Comparison of ENCODE assay signal across 8 cellular contexts in the genomic region with DNA sequence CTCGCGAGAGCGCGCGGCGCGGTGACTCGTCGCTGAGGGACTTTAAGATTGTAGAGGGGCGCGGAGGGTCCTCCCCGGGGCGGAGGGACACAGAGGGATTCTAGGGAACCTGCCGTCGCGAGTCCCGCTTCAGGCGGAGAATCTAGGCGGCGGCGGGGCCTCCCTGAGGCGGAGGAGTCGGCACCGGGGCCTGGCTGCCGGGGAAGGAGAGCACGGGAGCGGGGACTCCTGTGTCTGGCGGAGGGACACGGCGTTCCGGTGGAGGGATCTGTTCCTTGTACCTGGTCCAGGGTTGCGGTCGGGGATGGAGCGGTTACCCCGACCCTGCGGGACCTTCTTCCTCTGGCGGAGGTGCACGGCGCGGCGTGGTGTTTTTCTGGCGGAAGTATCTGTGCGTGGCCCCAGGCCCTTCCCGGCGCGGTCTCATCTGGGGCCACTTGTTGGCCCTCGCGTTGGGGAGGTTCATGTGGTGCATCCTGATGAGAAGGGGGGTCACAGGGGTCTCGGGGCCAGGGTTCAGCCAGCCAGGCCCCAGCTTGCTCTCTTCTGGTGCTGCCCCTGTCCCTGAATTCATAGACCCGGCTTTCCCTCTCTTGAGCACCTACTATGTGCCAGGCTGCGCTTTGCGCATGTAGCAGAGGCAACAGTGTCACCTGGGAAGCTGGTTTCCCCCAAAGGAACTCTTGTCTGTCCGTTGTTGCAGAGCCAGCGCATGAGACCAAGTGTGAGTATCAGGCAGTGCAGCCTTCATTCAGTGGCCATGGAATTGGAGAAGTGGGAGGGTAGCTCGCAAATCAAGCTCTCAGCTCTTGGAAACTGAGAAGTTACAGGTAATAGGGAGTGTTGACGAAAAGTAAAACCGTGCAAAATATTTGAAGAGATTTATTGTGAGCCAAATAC. TPM values are rescaled to one million over a fixed set of nuclear protein-coding genes. Genes with fewer than 3 reads are reported as not detected.
A peak's percentile ranks its signal among the peaks of the same experiment; 100 is the strongest.
DNase-seq lines count a peak whose midpoint lies in the region; ATAC-seq and TF ChIP-seq lines count a peak whose summit lies in the region.

No MANE protein-coding gene starts in this region.

- H3K36me3 ChIP-seq in BJ (ENCODE audit: control insufficient read depth, insufficient read depth, low read length): peaks cover 3% of the 10 kb centered on the region

- no peak for TF ChIP-seq POLR2A in lower leg skin (IDR thresholded peaks at IDR 0.05)

- H3K27me3 ChIP-seq in BJ (ENCODE audit: control insufficient read depth, insufficient read depth, low read length): no peaks in the 10 kb centered on the region

- DNase-seq in BJ (ENCODE audit: low read depth) (no peak), GM19238 (ENCODE audit: insufficient read length, low spot score) (peak; percentile 71), NCI-H510A treated with DMSO at 0.1 percent for 48 hours (lab: John Stamatoyannopoulos, UW) (peak; percentile 92), lower leg skin (ENCODE audit: low spot score in 2 of 2) (peak; percentile 56 to 96)
- peak; percentile 92 for DNase-seq in activated CD4-positive, alpha-beta T cell treated with anti-CD3 and anti-CD28 coated beads, Interleukin-2, amount 10 ng/mL, durations not matched to agents 24 days and 14 days
- peak; percentile 73 to 74 for DNase-seq in stimulated activated CD4-positive, alpha-beta T cell treated with anti-CD3 and anti-CD28 coated beads, Interleukin-4, amount 100 ng/mL, for 4 hours

- no peaks in the 10 kb centered on the region for H3K27me3 Mint-ChIP-seq in activated CD4-positive, alpha-beta T cell treated with anti-CD3 and anti-CD28 coated beads, Interleukin-2, amount 10 ng/mL, durations not matched to agents 24 days and 14 days
- H3K27me3 Mint-ChIP-seq in dendritic cell treated with granulocyte-macrophage colony-stimulating factor and Interleukin-4, amounts not matched to agents 40 ng/mL and 50 ng/mL, for 4 days: no peaks in the 10 kb centered on the region

- POLR2A ChIA-PET in BJ (lab: Charles Lee): no interaction called here

- H3K4me3 ChIP-seq in BJ (ENCODE audit: low read depth, low read length): peak overlapping the region; percentile 71
- peak overlapping the region; percentile 67 for H3K4me3 ChIP-seq in lower leg skin (ENCODE audit: low read depth, poor library complexity, severe bottlenecking)

- H3K4me3 Mint-ChIP-seq in activated CD4-positive, alpha-beta T cell treated with anti-CD3 and anti-CD28 coated beads, Interleukin-2, amount 10 ng/mL, durations not matched to agents 24 days and 14 days: peak overlapping the region; percentile 91
- H3K4me3 Mint-ChIP-seq in dendritic cell treated with granulocyte-macrophage colony-stimulating factor and Interleukin-4, amounts not matched to agents 40 ng/mL and 50 ng/mL, for 4 days: peak overlapping the region; percentile 90

- WGBS in lower leg skin, 2 donors: 5% methylated on average over 33 to 35 of the region's 57 CpGs

- H3K9me3 Mint-ChIP-seq in activated CD4-positive, alpha-beta T cell treated with anti-CD3 and anti-CD28 coated beads, Interleukin-2, amount 10 ng/mL, durations not matched to agents 24 days and 14 days: no peaks in the 10 kb centered on the region
- H3K9me3 Mint-ChIP-seq in dendritic cell treated with granulocyte-macrophage colony-stimulating factor and Interleukin-4, amounts not matched to agents 40 ng/mL and 50 ng/mL, for 4 days: no peaks in the 10 kb centered on the region

- H3K27ac Mint-ChIP-seq in activated CD4-positive, alpha-beta T cell treated with anti-CD3 and anti-CD28 coated beads, Interleukin-2, amount 10 ng/mL, durations not matched to agents 24 days and 14 days: peak overlapping the region; percentile 97
- peak overlapping the region; percentile 95 for H3K27ac Mint-ChIP-seq in dendritic cell treated with granulocyte-macrophage colony-stimulating factor and Interleukin-4, amounts not matched to agents 40 ng/mL and 50 ng/mL, for 4 days

- TF ChIP-seq CTCF in BJ (IDR thresholded peaks at IDR 0.05; ENCODE audit: insufficient read depth, low read depth, low read length) (no peak), lower leg skin (IDR thresholded peaks at IDR 0.05) (peak in 1 of 3 donors; percentile 46)

- peak; percentile 56 for ATAC-seq in HG03432 (IDR thresholded peaks at IDR 0.05; ENCODE audit: unreplicated experiment)

- intact Hi-C loops in activated CD4-positive, alpha-beta T cell treated with anti-CD3 and anti-CD28 coated beads, Interleukin-2, amount 10 ng/mL, durations not matched to agents 24 days and 14 days (cut with micrococcal nuclease): loop anchor here (1.0 to 10.0 kb wide), 3 partner anchors 25 to 193 kb away; partner anchors contain the start of gene LCMT1
- intact Hi-C loops in dendritic cell treated with granulocyte-macrophage colony-stimulating factor and Interleukin-4, amounts not matched to agents 40 ng/mL and 50 ng/mL, for 4 days (cut with micrococcal nuclease): no loop called here
- intact Hi-C loops in lower leg skin (cut with DNase I; ENCODE audit: low total_unique reads): no loop called here

- H3K36me3 Mint-ChIP-seq in activated CD4-positive, alpha-beta T cell treated with anti-CD3 and anti-CD28 coated beads, Interleukin-2, amount 10 ng/mL, durations not matched to agents 24 days and 14 days (ENCODE audit: low read depth): peaks cover 21% of the 10 kb centered on the region
- peaks cover 55% of the 10 kb centered on the region for H3K36me3 Mint-ChIP-seq in dendritic cell treated with granulocyte-macrophage colony-stimulating factor and Interleukin-4, amounts not matched to agents 40 ng/mL and 50 ng/mL, for 4 days (ENCODE audit: low read depth)

- peaks cover 44% of the 10 kb centered on the region for H3K4me1 Mint-ChIP-seq in activated CD4-positive, alpha-beta T cell treated with anti-CD3 and anti-CD28 coated beads, Interleukin-2, amount 10 ng/mL, durations not matched to agents 24 days and 14 days
- peaks cover 46% of the 10 kb centered on the region for H3K4me1 Mint-ChIP-seq in dendritic cell treated with granulocyte-macrophage colony-stimulating factor and Interleukin-4, amounts not matched to agents 40 ng/mL and 50 ng/mL, for 4 days (ENCODE audit: low read depth)

- CTCF ChIA-PET in BJ (lab: Yijun Ruan, JAX): no interaction called here

RNA-seq across cellular contexts. Expression of gene ZKSCAN2, which starts 0.6 kb away (rescaled TPM):
- 1.4 and 1.8 TPM in 2 replicates for polyA plus RNA-seq in BJ (2011; rRNA removed)
- 4.5 and 5.5 TPM in 2 replicates for polyA minus RNA-seq in BJ (2011; rRNA and poly(A)+ RNA removed)
- 6.3 and 6.8 TPM in 2 replicates for total RNA-seq in activated CD4-positive, alpha-beta T cell treated with anti-CD3 and anti-CD28 coated beads, Interleukin-2, amount 10 ng/mL, durations not matched to agents 24 days and 14 days
- total RNA-seq in lower leg skin: 1 to 10 TPM in 3 of 4 donors, under 1 TPM in 1; 0.76 to 2.4 (median 1.6) TPM

RNA-seq across cellular contexts. Expression of gene AQP8, which starts 41.5 kb away (rescaled TPM):
- polyA plus RNA-seq in BJ (2011; rRNA removed): not detected in 2 replicates
- polyA minus RNA-seq in BJ (2011; rRNA and poly(A)+ RNA removed): not detected in 2 replicates
- 0.21 TPM in 1 of 2 replicates, not detected in the other for total RNA-seq in activated CD4-positive, alpha-beta T cell treated with anti-CD3 and anti-CD28 coated beads, Interleukin-2, amount 10 ng/mL, durations not matched to agents 24 days and 14 days
- total RNA-seq in lower leg skin: not detected
